In the genomic region with DNA sequence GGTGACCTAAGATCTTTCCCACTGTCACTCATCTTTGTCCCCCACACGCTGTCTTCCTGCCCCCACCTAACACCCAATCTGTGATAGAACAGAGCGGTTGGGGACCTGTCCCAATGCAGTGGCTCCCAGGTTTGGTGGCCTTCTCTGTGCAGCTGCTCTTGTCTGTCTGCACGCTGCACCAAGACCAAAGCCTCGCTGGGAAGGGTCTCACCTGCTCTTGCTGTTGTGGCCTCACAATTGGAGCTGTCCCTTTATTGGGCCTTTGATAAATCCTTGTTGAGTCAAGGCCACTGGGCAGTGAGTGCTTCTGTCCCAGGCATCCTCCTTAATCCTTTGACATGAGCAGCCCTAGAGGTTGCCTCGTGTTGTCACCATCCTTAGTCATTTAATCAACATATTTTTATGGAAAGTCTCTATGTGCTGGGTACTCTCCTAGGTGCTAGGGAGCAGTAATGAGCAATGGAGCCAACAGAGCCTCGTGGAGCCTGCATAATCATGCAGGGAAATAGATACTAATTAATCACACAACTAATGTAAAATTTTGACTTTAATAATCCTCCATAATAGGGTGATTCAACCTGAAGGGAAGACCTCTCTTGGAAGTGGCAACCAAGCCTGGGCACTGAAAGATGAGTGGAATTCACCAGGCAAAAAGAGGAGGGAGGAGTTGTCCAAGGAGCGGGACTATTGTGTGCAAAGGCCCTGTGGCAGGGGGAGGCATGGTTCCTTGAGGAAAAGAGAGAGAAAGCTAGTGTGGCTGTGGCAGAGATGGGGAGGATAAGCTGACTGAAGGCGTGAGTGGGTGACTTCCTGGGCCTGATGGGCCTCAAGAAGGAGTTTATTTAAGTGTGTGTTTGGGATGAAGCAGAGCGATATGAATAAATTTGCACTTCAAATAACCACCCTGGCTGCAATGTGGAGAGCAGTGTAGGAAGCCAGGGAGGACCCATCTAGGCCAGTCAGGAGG, we compare ENCODE assay signal across 20 cellular contexts. TPM values are rescaled to one million over a fixed set of nuclear protein-coding genes. Genes with fewer than 3 reads are reported as not detected.
DNase-seq lines count a peak whose midpoint lies in the region; ATAC-seq, FAIRE-seq and TF ChIP-seq lines count a peak whose summit lies in the region.
"Had no signal": no experiment of that assay in that cellular context is flagged by ENCODE, and none has a peak within 500 bp of the region (broad histone marks: within the 10 kb centered on the region; RNA-seq: fewer than 3 reads in every experiment).

No MANE protein-coding gene starts in this region.

- H3K27ac Mint-ChIP-seq in activated CD8-positive, alpha-beta T cell treated with anti-CD3 and anti-CD28 coated beads for 36 hours, result no peak overlapping the region
- H3K27ac Mint-ChIP-seq in activated CD8-positive, alpha-beta T cell treated with anti-CD3 and anti-CD28 coated beads, Interleukin-2, amount 10 ng/mL, durations not matched to agents 7 days and 5 days, result no peak overlapping the region
- peak overlapping the region; percentile 51 for H3K27ac Mint-ChIP-seq in stimulated activated effector memory CD8-positive, alpha-beta T cell treated with anti-CD3 and anti-CD28 coated beads, Interleukin-12 subunit alpha, Interleukin-12 subunit beta, amount 100 ng/mL, for 72 hours
- H3K27ac Mint-ChIP-seq: neural progenitor cell had no signal

- no peak overlapping the region; the same call in 1 of the 2 replicates for H3K27ac ChIP-seq in KMS-11
- no peak overlapping the region for H3K27ac ChIP-seq in K562 (ENCODE audit: extremely low read depth, low read depth, low read length)
- no peak overlapping the region for H3K27ac ChIP-seq in SK-N-SH (ENCODE audit: low read depth in 2 of 2, low read length in 1 of 2)
- H3K27ac ChIP-seq: brain microvascular endothelial cell, gastroesophageal sphincter, neural progenitor cell had no signal

- peak; percentile 17 for DNase-seq in activated CD8-positive, alpha-beta T cell treated with anti-CD3 and anti-CD28 coated beads for 36 hours
- DNase-seq in activated CD8-positive, alpha-beta T cell treated with anti-CD3 and anti-CD28 coated beads, Interleukin-2, amount 10 ng/mL, durations not matched to agents 7 days and 5 days, result no peak
- DNase-seq in K562 (ENCODE audit: extremely low read depth in 1 of 4, low spot score in 3 of 4) (no peak), SK-N-SH (no peak), foreskin fibroblast (no peak)
- DNase-seq in stimulated activated effector memory CD8-positive, alpha-beta T cell treated with anti-CD3 and anti-CD28 coated beads, Interleukin-12 subunit alpha, Interleukin-12 subunit beta, amount 100 ng/mL, for 72 hours (ENCODE audit: low spot score in 2 of 2), result no peak
- DNase-seq: activated CD4-positive, CD25-positive, alpha-beta regulatory T cell; activated CD8-positive, alpha-beta memory T cell treated with anti-CD3 and anti-CD28 coated beads, Interleukin-2, amount 50 U/mL, for 4 hours; brain microvascular endothelial cell; cortex of kidney; DND-41; left cardiac atrium; MG63; trophoblast cell had no signal

- H4K20me1 ChIP-seq in KMS-11 (ENCODE audit: insufficient read depth) (0 out of 2 replicates have a peak, but pooled peaks cover 4% of the 10 kb centered on the region), K562 (replicated peaks; ENCODE audit: control insufficient read depth, insufficient read depth, low read length) (peaks cover 11% of the 10 kb centered on the region), SK-N-SH (ENCODE audit: insufficient read depth) (no peaks in the 10 kb centered on the region)

- in situ Hi-C loops in K562 (cut with MboI), result no loop called here

- H3K9me2 ChIP-seq in SK-N-SH, result no peaks in the 10 kb centered on the region

- no peaks in the 10 kb centered on the region for H3K9me3 ChIP-seq in K562 (replicated peaks; ENCODE audit: control insufficient read depth, insufficient read depth, low read depth, low read length)
- no peaks in the 10 kb centered on the region for H3K9me3 ChIP-seq in SK-N-SH
- H3K9me3 ChIP-seq: gastroesophageal sphincter, MG63 had no signal

- peaks cover 8% of the 10 kb centered on the region; the same call in 1 of the 2 replicates for H3K79me2 ChIP-seq in KMS-11 (ENCODE audit: insufficient read depth, low read depth)
- H3K79me2 ChIP-seq in K562 (ENCODE audit: control insufficient read depth, insufficient read depth, low read length), result no peaks in the 10 kb centered on the region
- H3K79me2 ChIP-seq in SK-N-SH (ENCODE audit: insufficient read depth), result no peaks in the 10 kb centered on the region

- no peak for TF ChIP-seq POLR2A in K562 (conservative IDR thresholded peaks at IDR 0.05)

- ATAC-seq in activated CD8-positive, alpha-beta T cell treated with anti-CD3 and anti-CD28 coated beads for 36 hours, result no peak
- no peak for ATAC-seq in activated CD8-positive, alpha-beta T cell treated with anti-CD3 and anti-CD28 coated beads, Interleukin-2, amount 10 ng/mL, durations not matched to agents 7 days and 5 days
- ATAC-seq in K562, result peak; percentile 55; the same call in 2 of the 3 replicates
- no peak for ATAC-seq in stimulated activated effector memory CD8-positive, alpha-beta T cell treated with anti-CD3 and anti-CD28 coated beads, Interleukin-12 subunit alpha, Interleukin-12 subunit beta, amount 100 ng/mL, for 72 hours
- no peak for ATAC-seq in GM19035 (IDR thresholded peaks at IDR 0.05; ENCODE audit: unreplicated experiment)
- ATAC-seq: gastroesophageal sphincter, left cardiac atrium had no signal

- TF ChIP-seq EP300 in K562 (IDR thresholded peaks at IDR 0.05; ENCODE audit: low read length) (no peak), SK-N-SH (IDR thresholded peaks at IDR 0.05; ENCODE audit: borderline replicate concordance in 1 of 2, low read depth in 1 of 2, low read length in 1 of 2) (no peak)

- CTCF ChIA-PET in activated CD8-positive, alpha-beta T cell treated with anti-CD3 and anti-CD28 coated beads for 36 hours (lab: Charles Lee), result no interaction called here
- CTCF ChIA-PET in activated CD8-positive, alpha-beta T cell treated with anti-CD3 and anti-CD28 coated beads, Interleukin-2, amount 10 ng/mL, durations not matched to agents 7 days and 5 days (lab: Charles Lee), result interaction anchor here (1.2 to 2.5 kb wide), 2 partner anchors 56 to 57 kb away, joined by 3 to 16 read pairs; no protein-coding TSS in a partner anchor
- CTCF ChIA-PET in K562 (lab: Yijun Ruan, JAX; ENCODE audit: low intra/inter-chr PET ratio), result interaction anchor here (0.6 kb wide), 1 partner anchor 447 kb away, joined by 3 read pairs; no protein-coding TSS in a partner anchor
- CTCF ChIA-PET in SK-N-SH (lab: Yijun Ruan, JAX), result interaction anchor here (0.9 kb wide), 1 partner anchor 55 kb away, joined by 3 read pairs; no protein-coding TSS in a partner anchor

- H3K4me3 ChIP-seq in KMS-11 (IDR thresholded peaks at IDR 0.05; ENCODE audit: insufficient read depth, low read depth, low read length), result no peak overlapping the region
- H3K4me3 ChIP-seq in K562, result no peak overlapping the region
- H3K4me3 ChIP-seq in SK-N-SH (ENCODE audit: low read depth in 2 of 2, low read length in 1 of 2), result no peak overlapping the region
- H3K4me3 ChIP-seq in foreskin fibroblast (ENCODE audit: low read depth in 1 of 2, low read length in 2 of 2), result no peak overlapping the region
- H3K4me3 ChIP-seq: gastroesophageal sphincter, MG63, neural progenitor cell, smooth muscle cell had no signal

- no peaks in the 10 kb centered on the region for H3K27me3 ChIP-seq in KMS-11 (ENCODE audit: insufficient read depth, low read depth)
- H3K27me3 ChIP-seq in K562 (ENCODE audit: control insufficient read depth in 2 of 2, insufficient read depth in 2 of 2, low read length in 2 of 2), result peaks cover 39 to 66% of the 10 kb centered on the region in 2 experiments
- peaks cover 19% of the 10 kb centered on the region; the same call in 1 of the 2 replicates for H3K27me3 ChIP-seq in SK-N-SH (ENCODE audit: insufficient read depth)
- H3K27me3 ChIP-seq: gastroesophageal sphincter, neural progenitor cell had no signal

- POLR2A ChIA-PET in activated CD8-positive, alpha-beta T cell treated with anti-CD3 and anti-CD28 coated beads for 36 hours (lab: Charles Lee), result interaction anchor here (2.4 kb wide), 1 partner anchor 42 kb away, joined by 12 read pairs; no protein-coding TSS in a partner anchor
- POLR2A ChIA-PET in activated CD8-positive, alpha-beta T cell treated with anti-CD3 and anti-CD28 coated beads, Interleukin-2, amount 10 ng/mL, durations not matched to agents 7 days and 5 days (lab: Charles Lee), result no interaction called here
- POLR2A ChIA-PET in K562 (lab: Yijun Ruan, JAX), result no interaction called here
- POLR2A ChIA-PET in SK-N-SH (lab: Yijun Ruan, JAX), result no interaction called here

- H3K9me1 ChIP-seq in K562 (ENCODE audit: control insufficient read depth, insufficient read depth, low read length), result no peaks in the 10 kb centered on the region

- no peak for TF ChIP-seq CTCF in activated CD8-positive, alpha-beta T cell treated with anti-CD3 and anti-CD28 coated beads for 36 hours (IDR thresholded peaks at IDR 0.05)
- TF ChIP-seq CTCF in KMS-11 (conservative IDR thresholded peaks at IDR 0.05; ENCODE audit: low read depth, low read length), result no peak
- TF ChIP-seq CTCF in K562 (IDR thresholded peaks at IDR 0.05 in 2 of 3, conservative IDR thresholded peaks at IDR 0.05 in 1 of 3; ENCODE audit: insufficient read depth in 2 of 3, low read depth in 1 of 3, low read length in 3 of 3), result no peak
- no peak for TF ChIP-seq CTCF in SK-N-SH (IDR thresholded peaks at IDR 0.05)
- no peak for TF ChIP-seq CTCF in foreskin fibroblast (IDR thresholded peaks at IDR 0.05; ENCODE audit: low read depth, low read length)

- H2AFZ ChIP-seq in KMS-11 (ENCODE audit: low read depth) (no peak overlapping the region), K562 (ENCODE audit: low read depth, low read length) (no peak overlapping the region), SK-N-SH (ENCODE audit: low read depth) (no peak overlapping the region)
- H2AFZ ChIP-seq: neural progenitor cell had no signal

- peaks cover 5% of the 10 kb centered on the region for H3K9me3 Mint-ChIP-seq in activated CD8-positive, alpha-beta T cell treated with anti-CD3 and anti-CD28 coated beads for 36 hours
- no peaks in the 10 kb centered on the region for H3K9me3 Mint-ChIP-seq in activated CD8-positive, alpha-beta T cell treated with anti-CD3 and anti-CD28 coated beads, Interleukin-2, amount 10 ng/mL, durations not matched to agents 7 days and 5 days (ENCODE audit: insufficient read depth)
- H3K9me3 Mint-ChIP-seq in stimulated activated effector memory CD8-positive, alpha-beta T cell treated with anti-CD3 and anti-CD28 coated beads, Interleukin-12 subunit alpha, Interleukin-12 subunit beta, amount 100 ng/mL, for 72 hours, result no peaks in the 10 kb centered on the region
- H3K9me3 Mint-ChIP-seq: neural progenitor cell had no signal

- intact Hi-C loops in activated CD8-positive, alpha-beta T cell treated with anti-CD3 and anti-CD28 coated beads for 36 hours (cut with micrococcal nuclease), result no loop called here
- intact Hi-C loops in K562 (cut with micrococcal nuclease), result no loop called here

- H3K4me3 Mint-ChIP-seq in activated CD8-positive, alpha-beta T cell treated with anti-CD3 and anti-CD28 coated beads for 36 hours, result no peak overlapping the region
- no peak overlapping the region for H3K4me3 Mint-ChIP-seq in activated CD8-positive, alpha-beta T cell treated with anti-CD3 and anti-CD28 coated beads, Interleukin-2, amount 10 ng/mL, durations not matched to agents 7 days and 5 days
- peak overlapping the region; percentile 31 for H3K4me3 Mint-ChIP-seq in stimulated activated effector memory CD8-positive, alpha-beta T cell treated with anti-CD3 and anti-CD28 coated beads, Interleukin-12 subunit alpha, Interleukin-12 subunit beta, amount 100 ng/mL, for 72 hours
- H3K4me3 Mint-ChIP-seq: neural progenitor cell had no signal

- H3K27me3 Mint-ChIP-seq in activated CD8-positive, alpha-beta T cell treated with anti-CD3 and anti-CD28 coated beads for 36 hours, result peaks cover 15% of the 10 kb centered on the region
- H3K27me3 Mint-ChIP-seq in activated CD8-positive, alpha-beta T cell treated with anti-CD3 and anti-CD28 coated beads, Interleukin-2, amount 10 ng/mL, durations not matched to agents 7 days and 5 days (ENCODE audit: low read depth), result peaks cover 48% of the 10 kb centered on the region

- H3K9ac ChIP-seq in KMS-11, result no peak overlapping the region
- no peak overlapping the region for H3K9ac ChIP-seq in K562 (ENCODE audit: insufficient read depth in 1 of 2, low read depth in 2 of 2, low read length in 2 of 2)
- H3K9ac ChIP-seq in SK-N-SH, result no peak overlapping the region
- H3K9ac ChIP-seq: neural progenitor cell had no signal

- no peaks in the 10 kb centered on the region for H3F3A ChIP-seq in SK-N-SH (replicated peaks; ENCODE audit: insufficient read depth)

- H3K4me1 ChIP-seq in KMS-11 (ENCODE audit: low read depth, poor library complexity, severe bottlenecking) (peaks cover 59% of the 10 kb centered on the region), K562 (replicated peaks in 1 of 2; ENCODE audit: control insufficient read depth in 2 of 2, insufficient read depth in 2 of 2, low read length in 2 of 2) (no peaks in the 10 kb centered on the region), SK-N-SH (ENCODE audit: control insufficient read depth in 1 of 2, insufficient read depth in 2 of 2, low read depth in 1 of 2, low read length in 1 of 2) (no peaks in the 10 kb centered on the region; a peak in 1 of 4 replicates)

- H3K36me3 ChIP-seq in KMS-11 (ENCODE audit: insufficient read depth) (no peaks in the 10 kb centered on the region), K562 (ENCODE audit: control insufficient read depth, insufficient read depth, low read length) (no peaks in the 10 kb centered on the region), SK-N-SH (replicated peaks in 1 of 2; ENCODE audit: control insufficient read depth in 1 of 2, insufficient read depth in 2 of 2, low read length in 1 of 2) (no peaks in the 10 kb centered on the region)
- H3K36me3 ChIP-seq: brain microvascular endothelial cell, MG63, neural progenitor cell had no signal

- H3K4me2 ChIP-seq in KMS-11, result peak overlapping the region; percentile 72; the same call in 1 of the 2 replicates
- H3K4me2 ChIP-seq in K562 (ENCODE audit: insufficient read depth, low read length), result no peak overlapping the region
- no peak overlapping the region for H3K4me2 ChIP-seq in SK-N-SH
- H3K4me2 ChIP-seq: neural progenitor cell, smooth muscle cell had no signal

- H3K4me1 Mint-ChIP-seq in activated CD8-positive, alpha-beta T cell treated with anti-CD3 and anti-CD28 coated beads for 36 hours (ENCODE audit: low read depth), result peaks cover 81% of the 10 kb centered on the region
- peaks cover 65% of the 10 kb centered on the region for H3K4me1 Mint-ChIP-seq in activated CD8-positive, alpha-beta T cell treated with anti-CD3 and anti-CD28 coated beads, Interleukin-2, amount 10 ng/mL, durations not matched to agents 7 days and 5 days (ENCODE audit: low read depth)
- H3K4me1 Mint-ChIP-seq in stimulated activated effector memory CD8-positive, alpha-beta T cell treated with anti-CD3 and anti-CD28 coated beads, Interleukin-12 subunit alpha, Interleukin-12 subunit beta, amount 100 ng/mL, for 72 hours, result peaks cover 65% of the 10 kb centered on the region

- no peak for TF ChIP-seq RAD21 in K562 (CRISPR knock-in tag; conservative IDR thresholded peaks at IDR 0.05 in 1 of 2, IDR thresholded peaks at IDR 0.05 in 1 of 2)
- TF ChIP-seq RAD21 in SK-N-SH (IDR thresholded peaks at IDR 0.05; ENCODE audit: low read length), result no peak

- no peak for FAIRE-seq in K562 (lab: Jason Lieb, UNC)
- FAIRE-seq: HTR-8/SVneo had no signal

- peaks cover 17% of the 10 kb centered on the region for H3K36me3 Mint-ChIP-seq in activated CD8-positive, alpha-beta T cell treated with anti-CD3 and anti-CD28 coated beads for 36 hours (ENCODE audit: low read depth)
- peaks cover 54% of the 10 kb centered on the region for H3K36me3 Mint-ChIP-seq in activated CD8-positive, alpha-beta T cell treated with anti-CD3 and anti-CD28 coated beads, Interleukin-2, amount 10 ng/mL, durations not matched to agents 7 days and 5 days (ENCODE audit: low read depth)
- H3K36me3 Mint-ChIP-seq in stimulated activated effector memory CD8-positive, alpha-beta T cell treated with anti-CD3 and anti-CD28 coated beads, Interleukin-12 subunit alpha, Interleukin-12 subunit beta, amount 100 ng/mL, for 72 hours, result peaks cover 19% of the 10 kb centered on the region
- H3K36me3 Mint-ChIP-seq: neural progenitor cell had no signal

- BruUV-seq in K562 (replicated peaks; lab: Mats Ljungman, UMichigan), result no TSS peak

- 1% methylated on average over 9 of the region's 9 CpGs for WGBS in K562 (ENCODE audit: insufficient coverage, low coverage, missing lambda C conversion rate)
- WGBS in SK-N-SH (ENCODE audit: low lambda C conversion rate), result 74% methylated on average over 8 of the region's 9 CpGs

RNA-seq across cellular contexts. Expression of a gene that starts 57.7 kb away (rescaled TPM):
- 1 to 10 TPM; 3.7 to 4.4 TPM for total RNA-seq in activated CD8-positive, alpha-beta T cell treated with anti-CD3 and anti-CD28 coated beads for 36 hours
- total RNA-seq in activated CD8-positive, alpha-beta T cell treated with anti-CD3 and anti-CD28 coated beads, Interleukin-2, amount 10 ng/mL, durations not matched to agents 7 days and 5 days, result 10 to 100 TPM; 16.8 to 17.9 TPM
- total RNA-seq in K562 (2011; cell fraction: chromatin; rRNA removed; ENCODE audit: low replicate concordance), result 0.19 TPM in 1 of 2 replicates, not detected in the other
- 0.13 and 0.50 TPM in 2 replicates for total RNA-seq in K562 (2011; cell fraction: nucleolus; rRNA removed)
- total RNA-seq in K562 (2011; cell fraction: nucleoplasm; rRNA removed), result 0.22 and 0.46 TPM in 2 replicates
- not detected in 2 replicates for total RNA-seq in K562 (2014; rRNA removed)
- total RNA-seq in K562 (2014; rRNA removed; fragmentation: Illumina TruSeq; extraction: Trizol), result 0.15 TPM in 1 of 2 replicates, not detected in the other
- 0.18 TPM in 1 of 2 replicates, not detected in the other for total RNA-seq in K562 (2015; rRNA removed; fragmentation: Illumina TruSeq; extraction: Trizol)
- total RNA-seq in K562 (2021), result 0.22 and 0.44 TPM in 2 replicates
- 0.06 and 0.11 TPM in 2 replicates for polyA plus RNA-seq in K562 (2011; rRNA removed)
- 0.07 TPM in 2 replicates for polyA plus RNA-seq in K562 (2011; cell fraction: cytosol; rRNA removed)
- 0.07 and 0.25 TPM in 2 replicates for polyA plus RNA-seq in K562 (2011; cell fraction: nucleus; rRNA removed)
- 0.07 and 0.53 TPM in 2 replicates for polyA plus RNA-seq in K562 (2012)
- 0.04 and 0.29 TPM in 2 replicates for polyA plus RNA-seq in K562 (2014; fragmentation: Illumina TruSeq; extraction: Trizol)
- not detected for polyA plus RNA-seq in K562 (2014; fragmentation: Nextera tagmentation; extraction: Ambion mirVana)
- polyA plus RNA-seq in K562 (2014; rRNA removed), result 0.04 TPM in 1 of 2 replicates, not detected in the other
- 0.18 TPM in 1 of 2 replicates, not detected in the other for polyA minus RNA-seq in K562 (2011; rRNA and poly(A)+ RNA removed)
- polyA minus RNA-seq in K562 (2011; cell fraction: cytosol; rRNA and poly(A)+ RNA removed), result not detected in 2 replicates
- polyA minus RNA-seq in K562 (2011; cell fraction: nucleus; rRNA and poly(A)+ RNA removed), result 0.13 TPM in 1 of 2 replicates, not detected in the other
- polyA plus RNA-seq in SK-N-SH (2012; rRNA removed), result 0.20 and 0.26 TPM in 2 replicates
- 0.21 and 0.32 TPM in 2 replicates for polyA plus RNA-seq in SK-N-SH (2012; cell fraction: cytosol; rRNA removed)
- polyA plus RNA-seq in SK-N-SH (2012; cell fraction: nucleus; rRNA removed), result 0.25 and 0.27 TPM in 2 replicates
